ENCODE assay signal across 17 cellular contexts in genomic region chr5:160134332-160134731, GRCh38. TPM values are rescaled to one million over a fixed set of nuclear protein-coding genes. Genes with fewer than 3 reads are reported as not detected.
DNase-seq lines count a peak whose midpoint lies in the region; ATAC-seq and TF ChIP-seq lines count a peak whose summit lies in the region.
"Had no signal": no experiment of that assay in that cellular context is flagged by ENCODE, and none has a peak within 500 bp of the region (broad histone marks: within the 10 kb centered on the region; RNA-seq: fewer than 3 reads in every experiment).

No MANE protein-coding gene starts in this region.

- H3K4me3 ChIP-seq in GM23338 (peak overlapping the region; percentile 22; the same call in 1 of the 2 replicates), adipocyte (ENCODE audit: low read length) (no peak overlapping the region), iPS-20b (ENCODE audit: low read length) (peak overlapping the region; percentile 42; the same call in 1 of the 2 replicates), tibial artery (no peak overlapping the region)

- ATAC-seq in GM23338 (no peak), GM18867 (IDR thresholded peaks at IDR 0.05; ENCODE audit: unreplicated experiment) (no peak), GM21367 (IDR thresholded peaks at IDR 0.05; ENCODE audit: unreplicated experiment) (no peak)
- ATAC-seq: PC-3 had no signal

- no peaks in the 10 kb centered on the region for H3K79me2 ChIP-seq in GM23338 (replicated peaks; ENCODE audit: insufficient read depth)

- H3K27me3 Mint-ChIP-seq in GM23338 (ENCODE audit: insufficient read depth, low read depth, poor library complexity), result peaks cover 7% of the 10 kb centered on the region

- DNase-seq in GM23338 (ENCODE audit: low spot score) (no peak), adipocyte (ENCODE audit: low read depth) (no peak), tibial artery (no peak), ecto neural progenitor cell (ENCODE audit: low spot score) (no peak)
- DNase-seq: ACHN, HCEC 1CT, MV-4-11, NCI-H187 treated with DMSO at 0.1 percent for 48 hours, NCI-H2227 treated with DMSO at 0.1 percent for 48 hours, NCI-H524, PC-3 had no signal

- H3K27ac ChIP-seq in GM23338 (ENCODE audit: low read depth) (peak overlapping the region; percentile 74), iPS-20b (ENCODE audit: low read length) (peak overlapping the region; percentile 45), tibial artery (peak overlapping the region; percentile 71 to 81)
- H3K27ac ChIP-seq: C4-2B, KMS-11, RWPE1 had no signal

- H3K4me3 Mint-ChIP-seq in GM23338, result peak overlapping the region; percentile 48; the same call in 1 of the 3 replicates

- H3K9me3 Mint-ChIP-seq in GM23338, result no peaks in the 10 kb centered on the region

- H3K9ac ChIP-seq in adipocyte (ENCODE audit: low read length) (peak overlapping the region; percentile 63), iPS-20b (ENCODE audit: low read depth, low read length) (peak overlapping the region; percentile 28; the same call in 1 of the 2 replicates)
- H3K9ac ChIP-seq: KMS-11 had no signal

- H3K36me3 Mint-ChIP-seq in GM23338 (ENCODE audit: low read depth), result no peaks in the 10 kb centered on the region

- H3K27me3 ChIP-seq in GM23338 (ENCODE audit: insufficient read depth) (no peaks in the 10 kb centered on the region), adipocyte (replicated peaks; ENCODE audit: control insufficient read depth, insufficient read depth, low read length) (no peaks in the 10 kb centered on the region), iPS-20b (ENCODE audit: insufficient read depth, low read length) (no peaks in the 10 kb centered on the region), tibial artery (no peaks in the 10 kb centered on the region)

- H3K9me3 ChIP-seq in adipocyte (ENCODE audit: control insufficient read depth, low read length), result no peaks in the 10 kb centered on the region
- no peaks in the 10 kb centered on the region for H3K9me3 ChIP-seq in iPS-20b (ENCODE audit: insufficient read depth, low read depth, low read length)
- H3K9me3 ChIP-seq in tibial artery, result no peaks in the 10 kb centered on the region

- H3F3A ChIP-seq in GM23338 (replicated peaks; ENCODE audit: low read depth), result peaks cover 27% of the 10 kb centered on the region

- H3K4me1 Mint-ChIP-seq in GM23338, result peaks cover 17% of the 10 kb centered on the region

- no peaks in the 10 kb centered on the region for H3K36me3 ChIP-seq in GM23338 (ENCODE audit: insufficient read depth)
- no peaks in the 10 kb centered on the region for H3K36me3 ChIP-seq in adipocyte (ENCODE audit: control insufficient read depth, insufficient read depth, low read length, severe bottlenecking)
- H3K36me3 ChIP-seq in iPS-20b (ENCODE audit: insufficient read depth, low read depth, low read length), result no peaks in the 10 kb centered on the region
- no peaks in the 10 kb centered on the region for H3K36me3 ChIP-seq in tibial artery

- H3K4me1 ChIP-seq in GM23338 (ENCODE audit: insufficient read depth), result peaks cover 23% of the 10 kb centered on the region
- H3K4me1 ChIP-seq in adipocyte (ENCODE audit: control insufficient read depth, insufficient read depth, low read length), result peaks cover 16% of the 10 kb centered on the region
- peaks cover 13% of the 10 kb centered on the region; the same call in 1 of the 2 replicates for H3K4me1 ChIP-seq in iPS-20b (ENCODE audit: insufficient read depth, low read length)
- peaks cover 0 to 25% (median 15%) of the 10 kb centered on the region in 4 donors for H3K4me1 ChIP-seq in tibial artery

- no peaks in the 10 kb centered on the region for H3K9me2 ChIP-seq in GM23338 (ENCODE audit: insufficient read depth)

- H2AFZ ChIP-seq in GM23338, result no peak overlapping the region

- intact Hi-C loops in tibial artery (cut with DNase I; ENCODE audit: low total_unique reads), result no loop called here

- peak overlapping the region; percentile 32 for H3K4me2 ChIP-seq in GM23338
- H3K4me2 ChIP-seq: KMS-11 had no signal

- peak overlapping the region; percentile 92 for H3K27ac Mint-ChIP-seq in GM23338

- TF ChIP-seq CTCF in GM23338 (conservative IDR thresholded peaks at IDR 0.05; ENCODE audit: low read depth in 2 of 2) (no peak), tibial artery (IDR thresholded peaks at IDR 0.05) (no peak)

- H4K20me1 ChIP-seq in GM23338 (replicated peaks; ENCODE audit: insufficient read depth), result no peaks in the 10 kb centered on the region

TF ChIP-seq in GM23338, 12 proteins besides CTCF, POLR2A, EP300 and RAD21 (continues in another document):
- TF ChIP-seq EZH2 (IDR thresholded peaks at IDR 0.05; ENCODE audit: low read depth, unreplicated experiment) (no peak), REST (IDR thresholded peaks at IDR 0.05; ENCODE audit: unreplicated experiment) (no peak)

RNA-seq across cellular contexts. Expression of gene PWWP2A, which starts 15.1 kb away (rescaled TPM):
- 60.5 and 81.6 TPM in 2 replicates for total RNA-seq in GM23338 (2014; rRNA removed; shearing (Covaris generic))
- 48.7 and 51.5 TPM in 2 replicates for polyA plus RNA-seq in GM23338 (2016; fragmentation: Nextera tagmentation; extraction: Ambion mirVana)

Comparison
In these comparisons a context has a peak if more than half of its experiments do, and no peak if none do; other contexts are left out.
1. H3K4me3 ChIP-seq: peak in GM23338 (single experiment) and iPS-20b (single experiment); none in adipocyte (single experiment) and tibial artery (0 of 2).
2. Peak in every context shown above with its lines, with median percentiles within 50 percentile points of each other: H3K27ac ChIP-seq.